In genomic region chr1:167066333-167067122, GRCh38 we compare ENCODE assay signal across 8 cellular contexts. TPM values are rescaled to one million over a fixed set of nuclear protein-coding genes. Genes with fewer than 3 reads are reported as not detected.
DNase-seq lines count a peak whose midpoint lies in the region; ATAC-seq, FAIRE-seq and TF ChIP-seq lines count a peak whose summit lies in the region.

No MANE protein-coding gene starts in this region.

- WGBS in small intestine, 3 donors = 8 to 10% (median 9%) methylated on average over 31 of the region's 31 CpGs

- TF ChIP-seq CTCF in GM10248 (IDR thresholded peaks at IDR 0.05; ENCODE audit: control extremely low read depth, extremely low read depth, low read depth, missing control alignments) = peak; percentile 94
- TF ChIP-seq CTCF in astrocyte of the cerebellum (IDR thresholded peaks at IDR 0.05; ENCODE audit: low read depth, low read length, missing control alignments) = peak; percentile 96

- POLR2A ChIA-PET in GM10248 (lab: Yijun Ruan, JAX) = no interaction called here

- no peaks in the 10 kb centered on the region for H3K9me3 ChIP-seq in iPS-18a (ENCODE audit: control insufficient read depth, low read depth, low read length)
- H3K9me3 ChIP-seq in small intestine (ENCODE audit: control insufficient read depth, low read depth) = no peaks in the 10 kb centered on the region

- no peaks in the 10 kb centered on the region for H3K36me3 ChIP-seq in iPS-18a (ENCODE audit: control insufficient read depth, low read depth, low read length)
- H3K36me3 ChIP-seq in small intestine (ENCODE audit: control insufficient read depth in 2 of 2, insufficient read depth in 2 of 2, low read length in 2 of 2) = peaks cover 0 to 9% of the 10 kb centered on the region in 2 donors

- no peak for FAIRE-seq in small intestine (lab: Jason Lieb, UNC)

- peak; percentile 71 for ATAC-seq in HG02588 (IDR thresholded peaks at IDR 0.05; ENCODE audit: unreplicated experiment)
- no peak for ATAC-seq in HG03280 (IDR thresholded peaks at IDR 0.05; ENCODE audit: unreplicated experiment)

- no peaks in the 10 kb centered on the region for H3K4me1 ChIP-seq in iPS-18a (ENCODE audit: control insufficient read depth, low read depth, low read length)
- no peaks in the 10 kb centered on the region for H3K4me1 ChIP-seq in small intestine (ENCODE audit: control insufficient read depth in 2 of 2, insufficient read depth in 1 of 2, low read depth in 1 of 2, low read length in 1 of 2)

- H3K9ac ChIP-seq in iPS-18a (ENCODE audit: low read length) = peak overlapping the region; percentile 25

- peak; percentile 90 for DNase-seq in GM10248 (ENCODE audit: extremely low spot score)
- peak; percentile 73 for DNase-seq in NCI-H146 (lab: John Stamatoyannopoulos, UW)
- DNase-seq in T1000 (lab: John Stamatoyannopoulos, UW) = peak; percentile 61
- peak; percentile 13 for DNase-seq in astrocyte of the cerebellum (ENCODE audit: low read depth)
- DNase-seq in small intestine = peak; percentile 70

- H3K4me3 ChIP-seq in astrocyte of the cerebellum (ENCODE audit: low read depth, low read length) (peak overlapping the region; percentile 32), iPS-18a (ENCODE audit: low read length) (peak overlapping the region; percentile 5), small intestine (ENCODE audit: low read depth in 1 of 2, low read length in 2 of 2) (no peak overlapping the region)

- H3K27ac ChIP-seq in iPS-18a (ENCODE audit: low read length) (no peak overlapping the region), small intestine (ENCODE audit: low read depth in 1 of 2, low read length in 1 of 2) (peak overlapping the region in 1 of 2 donors; percentile 60)

- H3K27me3 ChIP-seq in iPS-18a (ENCODE audit: control insufficient read depth, insufficient read depth, low read length) = no peaks in the 10 kb centered on the region
- H3K27me3 ChIP-seq in small intestine (ENCODE audit: control insufficient read depth in 2 of 2, insufficient read depth in 2 of 2, low read length in 2 of 2) = no peaks in the 10 kb centered on the region

- CTCF ChIA-PET in GM10248 (lab: Yijun Ruan, JAX) = interaction anchor here (0.6 to 18.6 kb wide), 32 partner anchors 8 to 621 kb away, joined by 3 to 659 read pairs (median 4); partner anchors contain the start of genes GPA33 and POU2F1

- in situ Hi-C loops in astrocyte of the cerebellum (cut with HindIII; ENCODE audit: low sequenced_read_pairs) = loop anchor here (25.0 kb wide), 1 partner anchor 346 kb away; no protein-coding TSS in a partner anchor

RNA-seq across cellular contexts. Expression of gene GPA33, which starts 23.6 kb away (rescaled TPM):
- polyA plus RNA-seq in small intestine = 100 to 1,000 TPM in 2 of 3 donors, 10 to 100 TPM in 1; 30.9 to 114 (median 111) TPM

RNA-seq across cellular contexts. Expression of gene STYXL2, which starts 27.3 kb away (rescaled TPM):
- under 1 TPM in 2 of 3 donors, not detected in 1; 0.07 to 0.27 TPM for polyA plus RNA-seq in small intestine

Comparison
In these comparisons a context has a peak if more than half of its experiments do, and no peak if none do; other contexts are left out.
1. DNase-seq: peak in every context shown above with its lines; median percentile 90 in GM10248; 73 in NCI-H146; 70 in small intestine; 61 in T1000; 13 in astrocyte of the cerebellum.
2. H3K4me3 ChIP-seq: peak in astrocyte of the cerebellum (single experiment) and iPS-18a (single experiment); none in small intestine (0 of 2).